2 cellular contexts compared by ENCODE assay signal in genomic region chr20:10733122-10733521, GRCh38.
TF ChIP-seq lines count a peak whose summit lies in the region.

No MANE protein-coding gene starts in this region.

TF ChIP-seq in GM23338, 12 proteins besides CTCF, POLR2A, EP300 and RAD21:
- TF ChIP-seq REST (IDR thresholded peaks at IDR 0.05; ENCODE audit: unreplicated experiment) (no peak), EZH2phosphoT487 (IDR thresholded peaks at IDR 0.05; ENCODE audit: unreplicated experiment) (no peak), NANOG (IDR thresholded peaks at IDR 0.05; ENCODE audit: borderline replicate concordance) (no peak), CREB1 (CRISPR knock-in tag; IDR thresholded peaks at IDR 0.05; ENCODE audit: low read depth) (no peak), ETS1 (IDR thresholded peaks at IDR 0.05) (no peak), POLR2AphosphoS5 (IDR thresholded peaks at IDR 0.05; ENCODE audit: low read depth) (no peak), ZNF114 (CRISPR knock-in tag; IDR thresholded peaks at IDR 0.05) (no peak), ZNF462 (CRISPR knock-in tag; IDR thresholded peaks at IDR 0.05) (no peak), STAT1 (IDR thresholded peaks at IDR 0.05; ENCODE audit: unreplicated experiment) (no peak), ZNF331 (CRISPR knock-in tag; IDR thresholded peaks at IDR 0.05; ENCODE audit: low read depth) (no peak), EZH2 (IDR thresholded peaks at IDR 0.05; ENCODE audit: low read depth, unreplicated experiment) (no peak), JUNB (IDR thresholded peaks at IDR 0.05; ENCODE audit: unreplicated experiment) (no peak)

TF ChIP-seq in H1, 55 proteins besides CTCF, POLR2A, EP300 and RAD21 (continued from another document):
- TF ChIP-seq TEAD4 (IDR thresholded peaks at IDR 0.05; ENCODE audit: low read depth, low read length), result no peak
- TF ChIP-seq USF2 (IDR thresholded peaks at IDR 0.05; ENCODE audit: low read length), result no peak
- TF ChIP-seq SUZ12 (IDR thresholded peaks at IDR 0.05; ENCODE audit: low read length), result no peak
- TF ChIP-seq NRF1 (IDR thresholded peaks at IDR 0.05; ENCODE audit: low read depth, low read length), result no peak
